19 cellular contexts compared by ENCODE assay signal in genomic region chr3:112007641-112008040, GRCh38. TPM values are rescaled to one million over a fixed set of nuclear protein-coding genes. Genes with fewer than 3 reads are reported as not detected.
DNase-seq lines count a peak whose midpoint lies in the region; ATAC-seq and TF ChIP-seq lines count a peak whose summit lies in the region.
"Had no signal": no experiment of that assay in that cellular context is flagged by ENCODE, and none has a peak within 500 bp of the region (broad histone marks: within the 10 kb centered on the region; RNA-seq: fewer than 3 reads in every experiment).

No MANE protein-coding gene starts in this region.

- no peak overlapping the region for H3K23ac ChIP-seq in trophoblast cell (ENCODE audit: low read length)

- H4K91ac ChIP-seq in trophoblast cell (ENCODE audit: low read depth, low read length) = no peak overlapping the region

- peak; percentile 91 for DNase-seq in EH (ENCODE audit: low read depth)
- peak; percentile 38 for DNase-seq in LHCN-M2 (ENCODE audit: low read depth)
- peak; percentile 78 for DNase-seq in esophagus muscularis mucosa (ENCODE audit: extremely low spot score)
- DNase-seq in trophoblast cell = peak; percentile 8 to 42
- DNase-seq in HUDEP-2 (lab: John Stamatoyannopoulos, UW; ENCODE audit: unreplicated experiment in 76 of 76) = no peak
- no peak for DNase-seq in GM19238 (ENCODE audit: insufficient read length, low spot score)
- no peak for DNase-seq in ACHN
- DNase-seq: activated CD4-positive, CD25-positive, alpha-beta regulatory T cell; CD4-positive, alpha-beta T cell; effector memory CD4-positive, alpha-beta T cell; mammary epithelial cell; NCI-H187 treated with DMSO at 0.1 percent for 48 hours; NCI-H774; stimulated activated CD4-positive, alpha-beta T cell treated with anti-CD3 and anti-CD28 coated beads, Interleukin-2, amount 100 ng/mL, for 48 hours had no signal

- no peak for TF ChIP-seq EP300 in esophagus muscularis mucosa (IDR thresholded peaks at IDR 0.05)

- H3K27ac ChIP-seq in esophagus muscularis mucosa (replicated peaks in 1 of 4) (no peak overlapping the region), trophoblast cell (ENCODE audit: low read depth, low read length) (no peak overlapping the region)
- H3K27ac ChIP-seq: RWPE1 had no signal

- in situ Hi-C loops in ACHN (cut with HindIII; ENCODE audit: low pct_ligation_motif_present, low pct_unique_long_range_greater_than_20kb, low sequenced_read_pairs) = no loop called here

- H3K27me3 ChIP-seq in esophagus muscularis mucosa (no peaks in the 10 kb centered on the region), trophoblast cell (ENCODE audit: insufficient read depth, low read length) (no peaks in the 10 kb centered on the region)

- no peak overlapping the region for H3K4me3 ChIP-seq in esophagus muscularis mucosa
- no peak overlapping the region for H3K4me3 ChIP-seq in trophoblast cell (ENCODE audit: low read depth, low read length)

- no peak overlapping the region for H3K9ac ChIP-seq in trophoblast cell (ENCODE audit: low read length)

- H3K4ac ChIP-seq in trophoblast cell (ENCODE audit: low read depth, low read length) = no peak overlapping the region

- H3K36me3 ChIP-seq in esophagus muscularis mucosa (no peaks in the 10 kb centered on the region), trophoblast cell (ENCODE audit: control insufficient read depth in 1 of 2, insufficient read depth in 2 of 2, low read length in 2 of 2) (no peaks in the 10 kb centered on the region)

- no peak overlapping the region for H2BK12ac ChIP-seq in trophoblast cell (ENCODE audit: low read length)

- no peak for ATAC-seq in GM21447 (IDR thresholded peaks at IDR 0.05; ENCODE audit: unreplicated experiment)

- intact Hi-C loops in esophagus muscularis mucosa (cut with DNase I) = no loop called here

- H3K79me1 ChIP-seq in trophoblast cell (ENCODE audit: low read length) = no peaks in the 10 kb centered on the region

- H4K12ac ChIP-seq in trophoblast cell (ENCODE audit: low read depth, low read length) = no peak overlapping the region

- H2BK120ac ChIP-seq in trophoblast cell (ENCODE audit: insufficient read depth, low read length, poor library complexity) = no peak overlapping the region

- H3K4me1 ChIP-seq in esophagus muscularis mucosa = peaks cover 0 to 10% (median 6%) of the 10 kb centered on the region in 4 donors
- peaks cover 0 to 2% of the 10 kb centered on the region in 2 experiments for H3K4me1 ChIP-seq in trophoblast cell (ENCODE audit: control insufficient read depth in 1 of 2, insufficient read depth in 2 of 2, low read length in 2 of 2)

- H3K9me3 ChIP-seq in esophagus muscularis mucosa = no peaks in the 10 kb centered on the region
- no peaks in the 10 kb centered on the region for H3K9me3 ChIP-seq in trophoblast cell (ENCODE audit: insufficient read depth, low read depth, low read length)

- H3K18ac ChIP-seq in trophoblast cell (ENCODE audit: low read length) = no peak overlapping the region

- no peak overlapping the region for H2AFZ ChIP-seq in trophoblast cell (ENCODE audit: insufficient read depth, low read length, poor library complexity)

- H2AK5ac ChIP-seq in trophoblast cell (ENCODE audit: low read length) = no peak overlapping the region

- no peak overlapping the region for H2BK5ac ChIP-seq in trophoblast cell (ENCODE audit: low read depth, low read length, poor library complexity)

- no peak for TF ChIP-seq CTCF in esophagus muscularis mucosa (IDR thresholded peaks at IDR 0.05)

- H4K8ac ChIP-seq in trophoblast cell (ENCODE audit: low read depth, low read length) = no peak overlapping the region

- no peaks in the 10 kb centered on the region for H3K79me2 ChIP-seq in trophoblast cell (ENCODE audit: control insufficient read depth, insufficient read depth, low read length, poor library complexity)

- no peak overlapping the region for H3K4me2 ChIP-seq in trophoblast cell (ENCODE audit: low read length)

- WGBS in esophagus muscularis mucosa = 30% methylated on average over 1 of the region's 1 CpG
- no CpG with 5 or more reads among the region's 1 CpG for WGBS in trophoblast cell (ENCODE audit: extremely low coverage, insufficient coverage, insufficient read length)

- no peak for TF ChIP-seq POLR2A in esophagus muscularis mucosa (IDR thresholded peaks at IDR 0.05; ENCODE audit: low read depth)

- H3K14ac ChIP-seq in trophoblast cell (ENCODE audit: low read length) = no peak overlapping the region

RNA-seq across cellular contexts. Expression of gene TAGLN3, which starts 8.9 kb away (rescaled TPM):
- total RNA-seq in LHCN-M2 (2014; rRNA removed) (not detected in 2 replicates), esophagus muscularis mucosa (1 to 10 TPM in 2 of 4 donors, under 1 TPM in 2; 0.83 to 4.0 (median 1.3) TPM)
- 0.07 TPM for polyA plus RNA-seq in LHCN-M2 (2012)
- 0.10 TPM in 1 of 2 replicates, not detected in the other for polyA plus RNA-seq in trophoblast cell (2013)
- total RNA-seq: HT-29 had no signal

RNA-seq across cellular contexts. Expression of gene TMPRSS7, which starts 26.9 kb away (rescaled TPM):
- total RNA-seq in LHCN-M2 (2014; rRNA removed) (not detected in 2 replicates), esophagus muscularis mucosa (not detected)
- polyA plus RNA-seq in LHCN-M2 (2012) = 0.04 TPM
- 0.03 TPM in 1 of 2 replicates, not detected in the other for polyA plus RNA-seq in trophoblast cell (2013)
- total RNA-seq: Daoy, H1, HT-29, mammary epithelial cell had no signal
- polyA plus RNA-seq: H1 had no signal

RNA-seq across cellular contexts. Expression of gene ABHD10, which starts 28.8 kb away (rescaled TPM):
- total RNA-seq in LHCN-M2 (2014; rRNA removed) (33.1 and 34.4 TPM in 2 replicates), esophagus muscularis mucosa (10 to 100 TPM in 3 of 4 donors, 1 to 10 TPM in 1; 6.5 to 15.0 (median 12.2) TPM)
- 11.5 TPM for polyA plus RNA-seq in LHCN-M2 (2012)
- polyA plus RNA-seq in trophoblast cell (2013) = 10.6 and 11.7 TPM in 2 replicates

Comparison
In these comparisons a context has a peak if more than half of its experiments do, and no peak if none do; other contexts are left out.
1. DNase-seq: peak in EH (single experiment), LHCN-M2 (single experiment), esophagus muscularis mucosa (single experiment) and trophoblast cell (2 of 2); none in HUDEP-2 (0 of 76), GM19238 (single experiment) and ACHN (single experiment).